ENCODE assay signal across 8 cellular contexts in genomic region chr15:32276202-32276829, GRCh38.
DNase-seq lines count a peak whose midpoint lies in the region; ATAC-seq and TF ChIP-seq lines count a peak whose summit lies in the region.
"Not testable (repeated sequence)": the region's sequence is repeated elsewhere in the genome, so short reads cannot be mapped to it uniquely, and the experiment has no call there.

No MANE protein-coding gene starts in this region.

- not testable (repeated sequence) for H3K27ac Mint-ChIP-seq in activated B cell treated with CpG ODN at 0.5 μM for 24 hours; naive thymus-derived CD4-positive, alpha-beta T cell

- not testable (repeated sequence) for TF ChIP-seq EP300 in upper lobe of left lung (IDR thresholded peaks at IDR 0.05)

- not testable (repeated sequence) for H3K4me3 Mint-ChIP-seq in activated B cell treated with CpG ODN at 0.5 μM for 24 hours; naive thymus-derived CD4-positive, alpha-beta T cell

- ATAC-seq in GM18511 (IDR thresholded peaks at IDR 0.05; ENCODE audit: unreplicated experiment), result peak; percentile 75
- ATAC-seq in HCT116, result peak; percentile 98
- peak; percentile 62 for ATAC-seq in HG03432 (IDR thresholded peaks at IDR 0.05; ENCODE audit: unreplicated experiment)
- ATAC-seq in activated B cell treated with CpG ODN at 0.5 μM for 24 hours (ENCODE audit: low read depth), result peak; percentile 40
- ATAC-seq in body of pancreas, result peak; percentile 56
- peak; percentile 76 to 79 for ATAC-seq in left cardiac atrium
- peak; percentile 79 for ATAC-seq in naive thymus-derived CD4-positive, alpha-beta T cell
- ATAC-seq in upper lobe of left lung (ENCODE audit: low FRiP score in 2 of 2), result peak; percentile 72 to 87

- not testable (repeated sequence) for H3K9me3 ChIP-seq in HCT116 (ENCODE audit: control insufficient read depth in 1 of 2, insufficient read depth in 1 of 2, low read depth in 1 of 2, low read length in 2 of 2); body of pancreas; naive thymus-derived CD4-positive, alpha-beta T cell (ENCODE audit: control insufficient read depth in 2 of 3, low read length in 3 of 3); upper lobe of left lung

- not testable (repeated sequence) for H4K20me1 ChIP-seq in HCT116 (ENCODE audit: insufficient read depth)

- not testable (repeated sequence) for H3K4me2 ChIP-seq in HCT116 (ENCODE audit: low read length)

- H3K36me3 Mint-ChIP-seq in activated B cell treated with CpG ODN at 0.5 μM for 24 hours (ENCODE audit: low read depth); naive thymus-derived CD4-positive, alpha-beta T cell: not testable (repeated sequence)

- POLR2A ChIA-PET in HCT116 (lab: Charles Lee); activated B cell treated with CpG ODN at 0.5 μM for 24 hours (lab: Charles Lee); naive thymus-derived CD4-positive, alpha-beta T cell (lab: Charles Lee): not testable (repeated sequence)

- BruUV-seq in HCT116 (replicated peaks; lab: Mats Ljungman, UMichigan), result not testable (repeated sequence)

- H3K9me2 ChIP-seq in HCT116 (ENCODE audit: insufficient read depth), result not testable (repeated sequence)

- not testable (repeated sequence) for H3K27ac ChIP-seq in HCT116 (ENCODE audit: low read depth, low read length); body of pancreas; naive thymus-derived CD4-positive, alpha-beta T cell (ENCODE audit: low read depth, low read length); upper lobe of left lung

- not testable (repeated sequence) for H3K27me3 ChIP-seq in HCT116 (ENCODE audit: insufficient read depth, low read length); body of pancreas; naive thymus-derived CD4-positive, alpha-beta T cell (ENCODE audit: control insufficient read depth in 2 of 2, insufficient read depth in 2 of 2, low read length in 2 of 2); upper lobe of left lung

- H3K79me2 ChIP-seq in HCT116 (ENCODE audit: insufficient read depth, low read length), result not testable (repeated sequence)

- CTCF ChIA-PET in HCT116 (lab: Charles Lee); activated B cell treated with CpG ODN at 0.5 μM for 24 hours (lab: Charles Lee); naive thymus-derived CD4-positive, alpha-beta T cell (lab: Charles Lee): not testable (repeated sequence)

- H3K4me3 ChIP-seq in HCT116 (replicated peaks in 1 of 2; ENCODE audit: low read depth in 1 of 2, low read length in 2 of 2); body of pancreas; naive thymus-derived CD4-positive, alpha-beta T cell (ENCODE audit: low read length); upper lobe of left lung: not testable (repeated sequence)

- not testable (repeated sequence) for H3K27me3 Mint-ChIP-seq in activated B cell treated with CpG ODN at 0.5 μM for 24 hours; naive thymus-derived CD4-positive, alpha-beta T cell

- not testable (repeated sequence) for TF ChIP-seq POLR2A in HCT116 (IDR thresholded peaks at IDR 0.05; ENCODE audit: borderline replicate concordance, extremely low read depth, insufficient read depth, insufficient read length); body of pancreas (IDR thresholded peaks at IDR 0.05); upper lobe of left lung (IDR thresholded peaks at IDR 0.05)

- not testable (repeated sequence) for H3K9me3 Mint-ChIP-seq in activated B cell treated with CpG ODN at 0.5 μM for 24 hours; naive thymus-derived CD4-positive, alpha-beta T cell

- H3K4me1 Mint-ChIP-seq in activated B cell treated with CpG ODN at 0.5 μM for 24 hours; naive thymus-derived CD4-positive, alpha-beta T cell: not testable (repeated sequence)

- no CpG with 5 or more reads among the region's 21 CpGs for WGBS in body of pancreas, 2 donors
- WGBS in upper lobe of left lung, 2 donors, result no CpG with 5 or more reads among the region's 21 CpGs

- not testable (repeated sequence) for H2AFZ ChIP-seq in HCT116 (ENCODE audit: low read depth, low read length, poor library complexity, severe bottlenecking)

- H3K9ac ChIP-seq in HCT116 (ENCODE audit: low read length), result not testable (repeated sequence)

- not testable (repeated sequence) for H3K4me1 ChIP-seq in HCT116 (ENCODE audit: control insufficient read depth in 1 of 2, insufficient read depth in 2 of 2, low read length in 2 of 2); body of pancreas; naive thymus-derived CD4-positive, alpha-beta T cell (ENCODE audit: control insufficient read depth in 2 of 2, insufficient read depth in 2 of 2, low read length in 2 of 2); upper lobe of left lung

- DNase-seq in HCT116 (ENCODE audit: low read depth, low spot score); activated B cell treated with CpG ODN at 0.5 μM for 24 hours; body of pancreas; left cardiac atrium; naive thymus-derived CD4-positive, alpha-beta T cell; upper lobe of left lung: not testable (repeated sequence)

- not testable (repeated sequence) for TF ChIP-seq RAD21 in HCT116 (IDR thresholded peaks at IDR 0.05; ENCODE audit: low read depth)

- H3K36me3 ChIP-seq in HCT116 (ENCODE audit: control insufficient read depth in 1 of 2, insufficient read depth in 2 of 2, low read length in 2 of 2); body of pancreas (replicated peaks in 1 of 2; ENCODE audit: insufficient read depth in 1 of 2, low read depth in 2 of 2); naive thymus-derived CD4-positive, alpha-beta T cell (ENCODE audit: control insufficient read depth in 2 of 3, insufficient read depth in 3 of 3, low read length in 3 of 3); upper lobe of left lung: not testable (repeated sequence)

- intact Hi-C loops in HCT116 (cut with micrococcal nuclease); activated B cell treated with CpG ODN at 0.5 μM for 24 hours (cut with micrococcal nuclease); body of pancreas (cut with DNase I); left cardiac atrium (cut with DNase I); naive thymus-derived CD4-positive, alpha-beta T cell (cut with micrococcal nuclease): not testable (repeated sequence)

- TF ChIP-seq CTCF in HCT116 (IDR thresholded peaks at IDR 0.05 in 2 of 3, conservative IDR thresholded peaks at IDR 0.05 in 1 of 3; ENCODE audit: borderline replicate concordance in 1 of 3, insufficient read depth in 1 of 3, low read depth in 2 of 3, low read length in 2 of 3); activated B cell treated with CpG ODN at 0.5 μM for 24 hours (IDR thresholded peaks at IDR 0.05); body of pancreas (IDR thresholded peaks at IDR 0.05); upper lobe of left lung (IDR thresholded peaks at IDR 0.05): not testable (repeated sequence)

- RAD21 ChIA-PET in HCT116 (lab: Charles Lee; ENCODE audit: low non-redundant PET in 1 of 2, low total read pairs in 2 of 2, uncharacterized antibody in 2 of 2, unreplicated experiment in 2 of 2), result not testable (repeated sequence)

Comparison
In these comparisons a context has a peak if more than half of its experiments do, and no peak if none do; other contexts are left out.
1. ATAC-seq: peak in every context shown above with its lines; median percentile 98 in HCT116; 80 in upper lobe of left lung; 79 in naive thymus-derived CD4-positive, alpha-beta T cell; 78 in left cardiac atrium; 75 in GM18511; 62 in HG03432; 56 in body of pancreas; 40 in activated B cell treated with CpG ODN at 0.5 μM for 24 hours.